ENCODE assay signal across 21 cellular contexts in genomic region chr1:147620543-147620942, GRCh38.
"Had no signal": no experiment of that assay in that cellular context is flagged by ENCODE, and none has a peak within 500 bp of the region (broad histone marks: within the 10 kb centered on the region; RNA-seq: fewer than 3 reads in every experiment).

No MANE protein-coding gene starts in this region.

- H3K4me3 Mint-ChIP-seq: activated CD4-positive, alpha-beta T cell treated with anti-CD3 and anti-CD28 coated beads, Interleukin-2, amount 10 ng/mL, durations not matched to agents 7 days and 5 days; activated CD8-positive, alpha-beta T cell treated with anti-CD3 and anti-CD28 coated beads, Interleukin-2, amount 10 ng/mL, durations not matched to agents 7 days and 5 days; activated naive CD8-positive, alpha-beta T cell treated with anti-CD3 and anti-CD28 coated beads, Interleukin-2, amount 50 U/mL, for 24 hours; endodermal cell; naive B cell; neural progenitor cell; stimulated activated naive CD8-positive, alpha-beta T cell treated with anti-CD3 and anti-CD28 coated beads, Interleukin-15, Interleukin-2, amounts not matched to agents 100 ng/mL and 50 ng/mL, for 24 hours; T-helper 2 cell treated with Interferon-gamma antibody and Interleukin-4, amounts not matched to agents 5 μg/mL and 100 μg/mL, for 36 hours had no signal

- H3K27me3 Mint-ChIP-seq: activated CD4-positive, alpha-beta T cell treated with anti-CD3 and anti-CD28 coated beads, Interleukin-2, amount 10 ng/mL, durations not matched to agents 7 days and 5 days; activated naive CD8-positive, alpha-beta T cell treated with anti-CD3 and anti-CD28 coated beads, Interleukin-2, amount 50 U/mL, for 24 hours; naive B cell; stimulated activated naive CD8-positive, alpha-beta T cell treated with anti-CD3 and anti-CD28 coated beads, Interleukin-15, Interleukin-2, amounts not matched to agents 100 ng/mL and 50 ng/mL, for 24 hours had no signal

- ATAC-seq: activated CD8-positive, alpha-beta T cell treated with anti-CD3 and anti-CD28 coated beads, Interleukin-2, amount 10 ng/mL, durations not matched to agents 7 days and 5 days; activated naive CD8-positive, alpha-beta T cell treated with anti-CD3 and anti-CD28 coated beads, Interleukin-2, amount 50 U/mL, for 24 hours had no signal

- H3K9me3 Mint-ChIP-seq: activated CD4-positive, alpha-beta T cell treated with anti-CD3 and anti-CD28 coated beads, Interleukin-2, amount 10 ng/mL, durations not matched to agents 7 days and 5 days; activated naive CD8-positive, alpha-beta T cell treated with anti-CD3 and anti-CD28 coated beads, Interleukin-2, amount 50 U/mL, for 24 hours; activated T-helper 2 cell treated with anti-CD3 and anti-CD28 coated beads, Interferon-gamma antibody, Interleukin-2, Interleukin-4, amounts not matched to agents 10 μg/mL and 5 μg/mL and 100 μg/mL, durations not matched to agents 14 hours and 24 hours and 36 hours; endodermal cell; naive B cell; neural progenitor cell; stimulated activated naive CD8-positive, alpha-beta T cell treated with anti-CD3 and anti-CD28 coated beads, Interleukin-15, Interleukin-2, amounts not matched to agents 100 ng/mL and 50 ng/mL, for 24 hours; T-helper 2 cell treated with Interferon-gamma antibody and Interleukin-4, amounts not matched to agents 5 μg/mL and 100 μg/mL, for 36 hours had no signal

- DNase-seq: activated CD4-positive, alpha-beta T cell treated with anti-CD3 and anti-CD28 coated beads, Interleukin-2, amount 10 ng/mL, durations not matched to agents 7 days and 5 days; activated CD4-positive, CD25-positive, alpha-beta regulatory T cell treated with anti-CD3 and anti-CD28 coated beads, Interleukin-2, amount 50 U/mL, for 72 hours; activated CD8-positive, alpha-beta T cell treated with anti-CD3 and anti-CD28 coated beads, Interleukin-2, amount 10 ng/mL, durations not matched to agents 7 days and 5 days; activated naive CD4-positive, alpha-beta T cell; activated naive CD8-positive, alpha-beta T cell treated with anti-CD3 and anti-CD28 coated beads, Interleukin-2, amount 50 U/mL, for 24 hours; activated T-cell treated with anti-CD3 and anti-CD28 coated beads, Interleukin-2, amount 50 U/mL, for 1 hour; anterior cingulate cortex; colonic mucosa; endodermal cell; heart left ventricle; islet precursor cell; naive B cell; retina; SK-N-SH; spleen; stimulated activated CD4-positive, alpha-beta T cell treated with anti-CD3 and anti-CD28 coated beads, Interleukin-4, amount 100 ng/mL, for 1 hour; thyroid gland had no signal

- H3K27ac Mint-ChIP-seq: activated CD4-positive, alpha-beta T cell treated with anti-CD3 and anti-CD28 coated beads, Interleukin-2, amount 10 ng/mL, durations not matched to agents 7 days and 5 days; activated CD8-positive, alpha-beta T cell treated with anti-CD3 and anti-CD28 coated beads, Interleukin-2, amount 10 ng/mL, durations not matched to agents 7 days and 5 days; activated naive CD8-positive, alpha-beta T cell treated with anti-CD3 and anti-CD28 coated beads, Interleukin-2, amount 50 U/mL, for 24 hours; activated T-helper 2 cell treated with anti-CD3 and anti-CD28 coated beads, Interferon-gamma antibody, Interleukin-2, Interleukin-4, amounts not matched to agents 10 μg/mL and 5 μg/mL and 100 μg/mL, durations not matched to agents 14 hours and 24 hours and 36 hours; endodermal cell; naive B cell; neural progenitor cell; stimulated activated naive CD8-positive, alpha-beta T cell treated with anti-CD3 and anti-CD28 coated beads, Interleukin-15, Interleukin-2, amounts not matched to agents 100 ng/mL and 50 ng/mL, for 24 hours had no signal
